1 cellular context compared by ENCODE assay signal in genomic region chr1:45490623-45491463, GRCh38.
TF ChIP-seq lines count a peak whose summit lies in the region.

TESK2 (minus strand) TSS chr1:45491163; CDS start chr1:45457785, 33,378 bp downstream.

TF ChIP-seq in GM12878, 131 proteins besides CTCF, POLR2A, EP300 and RAD21 (continued from another document and continues in another):
- TF ChIP-seq ELK1 (IDR thresholded peaks at IDR 0.05; ENCODE audit: low read depth, low read length) (no peak), SP1 (IDR thresholded peaks at IDR 0.05; ENCODE audit: low read depth, low read length) (peak; percentile 93), ZBED1 (IDR thresholded peaks at IDR 0.05; ENCODE audit: borderline replicate concordance) (no peak), SKIL (IDR thresholded peaks at IDR 0.05; ENCODE audit: low read depth, poor library complexity, severe bottlenecking) (no peak), FOS (IDR thresholded peaks at IDR 0.05; ENCODE audit: borderline replicate concordance, extremely low read depth, insufficient read length) (peak; percentile 87), IRF3 (IDR thresholded peaks at IDR 0.05) (peak; percentile 94), HDAC6 (IDR thresholded peaks at IDR 0.05; ENCODE audit: unreplicated experiment) (no peak), EED (IDR thresholded peaks at IDR 0.05; ENCODE audit: low read depth) (peak; percentile 57; the same call in 1 of the 2 replicates), FOXK2 (IDR thresholded peaks at IDR 0.05) (peak; percentile 55; the same call in 1 of the 2 replicates), ZNF384 (IDR thresholded peaks at IDR 0.05; ENCODE audit: borderline replicate concordance, low read depth, low read length) (no peak), LARP7 (IDR thresholded peaks at IDR 0.05) (peak; percentile 91), ZBTB40 (IDR thresholded peaks at IDR 0.05; ENCODE audit: borderline replicate concordance) (no peak; the same call in 1 of the 2 replicates), NR2F1 (conservative IDR thresholded peaks at IDR 0.05) (no peak), EGR1 (IDR thresholded peaks at IDR 0.05; ENCODE audit: borderline replicate concordance in 1 of 2, low read depth in 2 of 2, low read length in 2 of 2) (peak in 1 of 2 experiments; percentile 38; a peak in 1 of 3 replicates), CREB1 (IDR thresholded peaks at IDR 0.05; ENCODE audit: low read depth) (peak; percentile 82), TBL1XR1 (IDR thresholded peaks at IDR 0.05; ENCODE audit: low read depth, low read length) (0 out of 2 replicates have a peak, but pooled peaks have one; percentile 26), RB1 (IDR thresholded peaks at IDR 0.05; ENCODE audit: borderline replicate concordance) (peak; percentile 86; the same call in 1 of the 2 replicates), MYB (IDR thresholded peaks at IDR 0.05; ENCODE audit: borderline replicate concordance, low read depth, low read length) (no peak), NRF1 (conservative IDR thresholded peaks at IDR 0.05; ENCODE audit: low read depth, low read length) (no peak), RCOR1 (conservative IDR thresholded peaks at IDR 0.05; ENCODE audit: low read depth, low read length) (0 out of 2 replicates have a peak, but pooled peaks have one; percentile 44), TAF1 (IDR thresholded peaks at IDR 0.05; ENCODE audit: borderline replicate concordance, low read depth, low read length) (peak; percentile 90), CBFB (IDR thresholded peaks at IDR 0.05; ENCODE audit: low read depth) (no peak), RAD51 (IDR thresholded peaks at IDR 0.05) (peak; percentile 97), POU2F2 (IDR thresholded peaks at IDR 0.05; ENCODE audit: borderline replicate concordance, low read depth, low read length) (no peak), RELB (IDR thresholded peaks at IDR 0.05; ENCODE audit: low read depth) (peak; percentile 87; the same call in 1 of the 2 replicates), NKRF (conservative IDR thresholded peaks at IDR 0.05) (peak; percentile 66), CUX1 (IDR thresholded peaks at IDR 0.05; ENCODE audit: insufficient replicate concordance, low read depth, low read length) (peak; percentile 20), CHD2 (IDR thresholded peaks at IDR 0.05; ENCODE audit: borderline replicate concordance, low read depth, low read length) (peak; percentile 94; the same call in 1 of the 2 replicates), BRCA1 (IDR thresholded peaks at IDR 0.05; ENCODE audit: low read depth, low read length) (no peak), IKZF1 (conservative IDR thresholded peaks at IDR 0.05) (peak; percentile 60), YY1 (IDR thresholded peaks at IDR 0.05; ENCODE audit: low read depth, low read length) (peak; percentile 37; the same call in 1 of the 2 replicates), DPF2 (IDR thresholded peaks at IDR 0.05) (peak; percentile 49; the same call in 1 of the 2 replicates), PAX5 (IDR thresholded peaks at IDR 0.05; ENCODE audit: borderline replicate concordance, low read depth, low read length) (peak; percentile 54; the same call in 1 of the 2 replicates), HDGF (IDR thresholded peaks at IDR 0.05) (peak; percentile 88), KLF5 (IDR thresholded peaks at IDR 0.05; ENCODE audit: partially characterized antibody) (peak; percentile 65), CREM (IDR thresholded peaks at IDR 0.05; ENCODE audit: low read depth) (peak; percentile 60), SREBF1 (IDR thresholded peaks at IDR 0.05; ENCODE audit: low read length) (peak; percentile 56; the same call in 1 of the 2 replicates), SUZ12 (IDR thresholded peaks at IDR 0.05; ENCODE audit: unreplicated experiment) (no peak), BHLHE40 (IDR thresholded peaks at IDR 0.05; ENCODE audit: borderline replicate concordance in 1 of 2, low read depth in 2 of 2, low read length in 1 of 2) (peak; percentile 18 to 23; a peak in 1 of 4 replicates), CHD4 (IDR thresholded peaks at IDR 0.05) (no peak), SIN3A (IDR thresholded peaks at IDR 0.05; ENCODE audit: low read depth, low read length) (no peak), JUND (IDR thresholded peaks at IDR 0.05; ENCODE audit: low read depth, low read length) (0 out of 2 replicates have a peak, but pooled peaks have one; percentile 8), MTA3 (IDR thresholded peaks at IDR 0.05; ENCODE audit: borderline replicate concordance, low read length) (no peak), PKNOX1 (IDR thresholded peaks at IDR 0.05) (peak; percentile 99), BACH1 (IDR thresholded peaks at IDR 0.05; ENCODE audit: borderline replicate concordance) (peak; percentile 58; the same call in 1 of the 2 replicates), POLR2AphosphoS5 (IDR thresholded peaks at IDR 0.05; ENCODE audit: low read length) (peak; percentile 64)
